28 cellular contexts compared by ENCODE assay signal in the genomic region with DNA sequence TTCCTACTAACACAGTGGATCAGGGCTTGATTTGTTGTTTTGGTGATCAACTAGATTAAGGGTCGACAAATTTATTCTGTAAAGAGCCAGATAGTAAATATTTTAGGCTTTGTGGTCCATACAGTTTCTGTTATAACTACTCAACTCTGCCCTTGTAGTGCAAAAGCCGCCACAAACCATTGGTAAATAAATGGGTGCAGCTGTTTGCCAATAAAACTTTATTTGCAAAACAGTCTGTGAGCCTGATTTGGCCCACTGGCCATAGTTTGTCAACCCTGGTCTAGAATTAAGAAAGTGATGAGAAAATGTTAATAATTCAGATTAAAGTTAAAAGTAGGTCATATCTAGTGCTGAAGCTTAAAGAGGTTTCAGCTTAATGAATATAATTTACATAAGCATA.
"Had no signal": no experiment of that assay in that cellular context is flagged by ENCODE, and none has a peak within 500 bp of the region (broad histone marks: within the 10 kb centered on the region; RNA-seq: fewer than 3 reads in every experiment).

No MANE protein-coding gene starts in this region.

- H3K36me3 ChIP-seq: ascending aorta, breast epithelium, cardiac muscle cell had no signal

- H3K27ac ChIP-seq: ascending aorta, breast epithelium, coronary artery, dorsolateral prefrontal cortex had no signal

- DNase-seq: activated CD4-positive, alpha-beta memory T cell treated with anti-CD3 and anti-CD28 coated beads for 36 hours; activated CD4-positive, alpha-beta T cell treated with anti-CD3 and anti-CD28 coated beads for 36 hours; activated CD4-positive, alpha-beta T cell treated with anti-CD3 and anti-CD28 coated beads, Interleukin-2, amount 10 ng/mL, durations not matched to agents 24 days and 14 days; activated CD4-positive, CD25-positive, alpha-beta regulatory T cell; activated CD4-positive, CD25-positive, alpha-beta regulatory T cell treated with anti-CD3 and anti-CD28 coated beads, Interleukin-2, amount 50 U/mL, for 72 hours; activated CD8-positive, alpha-beta T cell treated with anti-CD3 and anti-CD28 coated beads, Interleukin-2, amount 10 ng/mL, durations not matched to agents 7 days and 5 days; activated effector memory CD4-positive, alpha-beta T cell treated with Interleukin-2 at 50 U/mL for 16 hours; activated gamma-delta T cell treated with Interleukin-2 at 50 U/mL for 16 hours; activated naive CD4-positive, alpha-beta T cell treated with anti-CD3 and anti-CD28 coated beads for 36 hours; activated naive CD8-positive, alpha-beta T cell treated with anti-CD3 and anti-CD28 coated beads, Interleukin-2, amount 10 ng/mL, durations not matched to agents 7 days and 5 days; activated T-cell treated with anti-CD3 and anti-CD28 coated beads for 4 hours; activated T-cell treated with anti-CD3 and anti-CD28 coated beads, Interleukin-2, amount 50 U/mL, for 24 hours; activated T-cell treated with anti-CD3 and anti-CD28 coated beads, Interleukin-2, amount 50 U/mL, for 72 hours; dorsolateral prefrontal cortex; effector memory CD4-positive, alpha-beta T cell; endodermal cell; foreskin fibroblast; head of caudate nucleus; T-helper 1 cell; T-helper 17 cell; T1000 had no signal

- ATAC-seq: activated CD4-positive, alpha-beta T cell treated with anti-CD3 and anti-CD28 coated beads for 36 hours; activated CD8-positive, alpha-beta T cell treated with anti-CD3 and anti-CD28 coated beads, Interleukin-2, amount 10 ng/mL, durations not matched to agents 7 days and 5 days; activated naive CD4-positive, alpha-beta T cell treated with anti-CD3 and anti-CD28 coated beads, Interleukin-2, amount 50 U/mL, for 72 hours; activated T-cell treated with anti-CD3 and anti-CD28 coated beads, Interleukin-2, amount 50 U/mL, for 72 hours; esophagus mucosa; T-helper 17 cell had no signal

- H3K27me3 ChIP-seq: ascending aorta, breast epithelium, cardiac muscle cell, dorsolateral prefrontal cortex had no signal

- H3K9me3 ChIP-seq: ascending aorta, breast epithelium had no signal

- H3K4me3 ChIP-seq: ascending aorta, breast epithelium, cardiac muscle cell, coronary artery, dorsolateral prefrontal cortex had no signal

- FAIRE-seq: frontal cortex had no signal
